Comparison of ENCODE assay signal across 2 cellular contexts in genomic region chr11:102026975-102027374, GRCh38.
TF ChIP-seq lines count a peak whose summit lies in the region.

No MANE protein-coding gene starts in this region.

TF ChIP-seq in HepG2, 621 proteins besides CTCF, POLR2A, EP300 and RAD21:
- TF ChIP-seq ZNF652 (CRISPR knock-in tag; IDR thresholded peaks at IDR 0.05; ENCODE audit: borderline replicate concordance, low read depth), result peak; percentile 59
- no peak for TF ChIP-seq HMG20A (CRISPR knock-in tag; IDR thresholded peaks at IDR 0.05; ENCODE audit: borderline replicate concordance)

TF ChIP-seq in endothelial cell of umbilical vein, 7 proteins besides CTCF, POLR2A, EP300 and RAD21:
- no peak for TF ChIP-seq EZH2 (IDR thresholded peaks at IDR 0.05; ENCODE audit: borderline replicate concordance, low read depth, low read length, severe bottlenecking)
- no peak for TF ChIP-seq GATA2 (IDR thresholded peaks at IDR 0.05; ENCODE audit: insufficient read depth, insufficient read length, low read depth, low read length)
- TF ChIP-seq JUN (IDR thresholded peaks at IDR 0.05; ENCODE audit: borderline replicate concordance, insufficient read depth, insufficient read length, low read depth), result no peak
- no peak for TF ChIP-seq MAX (IDR thresholded peaks at IDR 0.05; ENCODE audit: insufficient read depth, insufficient read length)
- no peak for TF ChIP-seq MYC (IDR thresholded peaks at IDR 0.05; ENCODE audit: low read depth, low read length)
- TF ChIP-seq FOS (IDR thresholded peaks at IDR 0.05; ENCODE audit: borderline replicate concordance, insufficient read depth, low read length), result no peak
- no peak for TF ChIP-seq POLR2AphosphoS5 (IDR thresholded peaks at IDR 0.05; ENCODE audit: insufficient read depth, low read depth, low read length)
